1 cellular context compared by ENCODE assay signal in the genomic region with DNA sequence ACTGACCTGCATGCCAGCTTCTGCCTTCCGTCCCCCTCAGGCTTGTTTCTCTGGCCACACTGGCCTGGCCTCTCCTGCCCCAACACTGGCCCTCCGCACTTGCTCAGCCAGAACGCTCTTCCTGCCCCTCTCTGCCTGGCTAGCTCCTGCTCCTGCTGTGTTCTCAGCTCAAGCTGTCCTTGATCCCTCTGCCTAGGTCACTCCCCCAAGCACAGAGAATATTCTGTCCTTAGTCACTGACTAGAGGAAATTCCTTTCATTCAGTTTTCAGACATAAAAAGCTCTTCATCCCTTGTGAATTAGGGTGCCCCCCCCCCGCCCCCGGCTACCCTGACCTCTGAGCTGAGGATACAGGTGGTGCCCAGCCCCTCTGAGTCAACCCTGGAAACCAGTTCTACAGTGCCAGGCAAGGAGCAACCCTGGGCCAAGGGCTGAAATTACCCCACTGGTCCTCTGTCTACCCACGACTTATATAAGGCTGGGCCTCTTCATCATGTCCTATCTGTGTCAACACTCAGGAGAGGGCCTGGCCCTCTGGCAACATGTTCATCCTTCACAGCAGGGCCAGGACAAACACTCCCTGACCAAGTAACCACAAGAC.
TF ChIP-seq lines count a peak whose summit lies in the region.

No MANE protein-coding gene starts in this region.

TF ChIP-seq in GM23338, 12 proteins besides CTCF, POLR2A, EP300 and RAD21 (continued from another document):
- TF ChIP-seq, protein P1, sequence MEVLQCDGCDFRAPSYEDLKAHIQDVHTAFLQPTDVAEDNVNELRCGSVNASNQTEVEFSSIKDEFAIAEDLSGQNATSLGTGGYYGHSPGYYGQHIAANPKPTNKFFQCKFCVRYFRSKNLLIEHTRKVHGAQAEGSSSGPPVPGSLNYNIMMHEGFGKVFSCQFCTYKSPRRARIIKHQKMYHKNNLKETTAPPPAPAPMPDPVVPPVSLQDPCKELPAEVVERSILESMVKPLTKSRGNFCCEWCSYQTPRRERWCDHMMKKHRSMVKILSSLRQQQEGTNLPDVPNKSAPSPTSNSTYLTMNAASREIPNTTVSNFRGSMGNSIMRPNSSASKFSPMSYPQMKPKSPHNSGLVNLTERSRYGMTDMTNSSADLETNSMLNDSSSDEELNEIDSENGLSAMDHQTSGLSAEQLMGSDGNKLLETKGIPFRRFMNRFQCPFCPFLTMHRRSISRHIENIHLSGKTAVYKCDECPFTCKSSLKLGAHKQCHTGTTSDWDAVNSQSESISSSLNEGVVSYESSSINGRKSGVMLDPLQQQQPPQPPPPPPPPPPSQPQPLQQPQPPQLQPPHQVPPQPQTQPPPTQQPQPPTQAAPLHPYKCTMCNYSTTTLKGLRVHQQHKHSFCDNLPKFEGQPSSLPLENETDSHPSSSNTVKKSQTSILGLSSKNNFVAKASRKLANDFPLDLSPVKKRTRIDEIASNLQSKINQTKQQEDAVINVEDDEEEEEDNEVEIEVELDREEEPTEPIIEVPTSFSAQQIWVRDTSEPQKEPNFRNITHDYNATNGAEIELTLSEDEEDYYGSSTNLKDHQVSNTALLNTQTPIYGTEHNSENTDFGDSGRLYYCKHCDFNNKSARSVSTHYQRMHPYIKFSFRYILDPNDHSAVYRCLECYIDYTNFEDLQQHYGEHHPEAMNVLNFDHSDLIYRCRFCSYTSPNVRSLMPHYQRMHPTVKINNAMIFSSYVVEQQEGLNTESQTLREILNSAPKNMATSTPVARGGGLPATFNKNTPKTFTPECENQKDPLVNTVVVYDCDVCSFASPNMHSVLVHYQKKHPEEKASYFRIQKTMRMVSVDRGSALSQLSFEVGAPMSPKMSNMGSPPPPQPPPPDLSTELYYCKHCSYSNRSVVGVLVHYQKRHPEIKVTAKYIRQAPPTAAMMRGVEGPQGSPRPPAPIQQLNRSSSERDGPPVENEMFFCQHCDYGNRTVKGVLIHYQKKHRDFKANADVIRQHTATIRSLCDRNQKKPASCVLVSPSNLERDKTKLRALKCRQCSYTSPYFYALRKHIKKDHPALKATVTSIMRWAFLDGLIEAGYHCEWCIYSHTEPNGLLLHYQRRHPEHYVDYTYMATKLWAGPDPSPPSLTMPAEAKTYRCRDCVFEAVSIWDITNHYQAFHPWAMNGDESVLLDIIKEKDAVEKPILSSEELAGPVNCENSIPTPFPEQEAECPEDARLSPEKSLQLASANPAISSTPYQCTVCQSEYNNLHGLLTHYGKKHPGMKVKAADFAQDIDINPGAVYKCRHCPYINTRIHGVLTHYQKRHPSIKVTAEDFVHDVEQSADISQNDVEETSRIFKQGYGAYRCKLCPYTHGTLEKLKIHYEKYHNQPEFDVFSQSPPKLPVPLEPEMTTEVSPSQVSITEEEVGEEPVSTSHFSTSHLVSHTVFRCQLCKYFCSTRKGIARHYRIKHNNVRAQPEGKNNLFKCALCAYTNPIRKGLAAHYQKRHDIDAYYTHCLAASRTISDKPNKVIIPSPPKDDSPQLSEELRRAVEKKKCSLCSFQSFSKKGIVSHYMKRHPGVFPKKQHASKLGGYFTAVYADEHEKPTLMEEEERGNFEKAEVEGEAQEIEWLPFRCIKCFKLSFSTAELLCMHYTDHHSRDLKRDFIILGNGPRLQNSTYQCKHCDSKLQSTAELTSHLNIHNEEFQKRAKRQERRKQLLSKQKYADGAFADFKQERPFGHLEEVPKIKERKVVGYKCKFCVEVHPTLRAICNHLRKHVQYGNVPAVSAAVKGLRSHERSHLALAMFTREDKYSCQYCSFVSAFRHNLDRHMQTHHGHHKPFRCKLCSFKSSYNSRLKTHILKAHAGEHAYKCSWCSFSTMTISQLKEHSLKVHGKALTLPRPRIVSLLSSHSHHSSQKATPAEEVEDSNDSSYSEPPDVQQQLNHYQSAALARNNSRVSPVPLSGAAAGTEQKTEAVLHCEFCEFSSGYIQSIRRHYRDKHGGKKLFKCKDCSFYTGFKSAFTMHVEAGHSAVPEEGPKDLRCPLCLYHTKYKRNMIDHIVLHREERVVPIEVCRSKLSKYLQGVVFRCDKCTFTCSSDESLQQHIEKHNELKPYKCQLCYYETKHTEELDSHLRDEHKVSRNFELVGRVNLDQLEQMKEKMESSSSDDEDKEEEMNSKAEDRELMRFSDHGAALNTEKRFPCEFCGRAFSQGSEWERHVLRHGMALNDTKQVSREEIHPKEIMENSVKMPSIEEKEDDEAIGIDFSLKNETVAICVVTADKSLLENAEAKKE (CRISPR knock-in tag; IDR thresholded peaks at IDR 0.05): no peak
- TF ChIP-seq ZNF331 (CRISPR knock-in tag; IDR thresholded peaks at IDR 0.05; ENCODE audit: low read depth) (no peak), STAT1 (IDR thresholded peaks at IDR 0.05; ENCODE audit: unreplicated experiment) (no peak), ZNF114 (CRISPR knock-in tag; IDR thresholded peaks at IDR 0.05) (no peak), JUNB (IDR thresholded peaks at IDR 0.05; ENCODE audit: unreplicated experiment) (no peak)
- TF ChIP-seq, protein P2, sequence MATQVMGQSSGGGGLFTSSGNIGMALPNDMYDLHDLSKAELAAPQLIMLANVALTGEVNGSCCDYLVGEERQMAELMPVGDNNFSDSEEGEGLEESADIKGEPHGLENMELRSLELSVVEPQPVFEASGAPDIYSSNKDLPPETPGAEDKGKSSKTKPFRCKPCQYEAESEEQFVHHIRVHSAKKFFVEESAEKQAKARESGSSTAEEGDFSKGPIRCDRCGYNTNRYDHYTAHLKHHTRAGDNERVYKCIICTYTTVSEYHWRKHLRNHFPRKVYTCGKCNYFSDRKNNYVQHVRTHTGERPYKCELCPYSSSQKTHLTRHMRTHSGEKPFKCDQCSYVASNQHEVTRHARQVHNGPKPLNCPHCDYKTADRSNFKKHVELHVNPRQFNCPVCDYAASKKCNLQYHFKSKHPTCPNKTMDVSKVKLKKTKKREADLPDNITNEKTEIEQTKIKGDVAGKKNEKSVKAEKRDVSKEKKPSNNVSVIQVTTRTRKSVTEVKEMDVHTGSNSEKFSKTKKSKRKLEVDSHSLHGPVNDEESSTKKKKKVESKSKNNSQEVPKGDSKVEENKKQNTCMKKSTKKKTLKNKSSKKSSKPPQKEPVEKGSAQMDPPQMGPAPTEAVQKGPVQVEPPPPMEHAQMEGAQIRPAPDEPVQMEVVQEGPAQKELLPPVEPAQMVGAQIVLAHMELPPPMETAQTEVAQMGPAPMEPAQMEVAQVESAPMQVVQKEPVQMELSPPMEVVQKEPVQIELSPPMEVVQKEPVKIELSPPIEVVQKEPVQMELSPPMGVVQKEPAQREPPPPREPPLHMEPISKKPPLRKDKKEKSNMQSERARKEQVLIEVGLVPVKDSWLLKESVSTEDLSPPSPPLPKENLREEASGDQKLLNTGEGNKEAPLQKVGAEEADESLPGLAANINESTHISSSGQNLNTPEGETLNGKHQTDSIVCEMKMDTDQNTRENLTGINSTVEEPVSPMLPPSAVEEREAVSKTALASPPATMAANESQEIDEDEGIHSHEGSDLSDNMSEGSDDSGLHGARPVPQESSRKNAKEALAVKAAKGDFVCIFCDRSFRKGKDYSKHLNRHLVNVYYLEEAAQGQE (IDR thresholded peaks at IDR 0.05; ENCODE audit: unreplicated experiment): no peak
